ENCODE assay signal across 12 cellular contexts in the genomic region with DNA sequence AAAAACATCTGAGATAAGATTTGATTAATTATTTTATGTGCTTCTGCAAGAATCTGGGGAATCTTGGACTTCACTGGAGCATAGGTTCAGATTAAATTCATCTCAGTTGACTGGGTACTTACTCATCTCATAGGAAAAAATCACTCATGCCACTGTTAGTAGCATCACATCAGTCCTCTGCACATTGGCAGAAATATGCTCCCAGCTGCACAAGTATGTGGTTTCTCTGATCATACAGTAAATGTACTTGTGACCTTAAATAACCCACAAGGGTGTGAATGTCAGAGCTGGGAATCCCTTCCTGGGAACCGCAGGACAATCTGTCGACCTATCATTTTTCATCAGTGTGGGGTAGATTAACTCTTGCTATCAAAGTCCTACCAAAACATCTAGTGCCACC.
DNase-seq lines count a peak whose midpoint lies in the region; ATAC-seq and TF ChIP-seq lines count a peak whose summit lies in the region.
"Had no signal": no experiment of that assay in that cellular context is flagged by ENCODE, and none has a peak within 500 bp of the region (broad histone marks: within the 10 kb centered on the region; RNA-seq: fewer than 3 reads in every experiment).

No MANE protein-coding gene starts in this region.

- no peaks in the 10 kb centered on the region for H3K79me2 ChIP-seq in fibroblast of lung (ENCODE audit: control insufficient read depth, insufficient read depth, low read length)

- H3K9me3 ChIP-seq in fibroblast of lung (ENCODE audit: control insufficient read depth, insufficient read depth, low read depth, low read length) (no peaks in the 10 kb centered on the region), psoas muscle (no peaks in the 10 kb centered on the region), T-helper 17 cell (ENCODE audit: control insufficient read depth, low read length, poor library complexity, severe bottlenecking) (no peaks in the 10 kb centered on the region)

- H3K27ac ChIP-seq in fibroblast of lung (ENCODE audit: insufficient read depth, low read length) (no peak overlapping the region), psoas muscle (no peak overlapping the region)
- H3K27ac ChIP-seq: PC-9, VCaP had no signal

- WGBS in psoas muscle, 3 donors: 16 to 25% (median 17%) methylated on average over 2 of the region's 2 CpGs

- no peak overlapping the region for H3K27ac Mint-ChIP-seq in T-helper 17 cell
- H3K27ac Mint-ChIP-seq: nephron had no signal

- H3K4me1 ChIP-seq in fibroblast of lung (ENCODE audit: control insufficient read depth, extremely low read depth, insufficient read depth, low read length) (peaks cover 6% of the 10 kb centered on the region), psoas muscle (no peaks in the 10 kb centered on the region)

- no peaks in the 10 kb centered on the region for H3K36me3 Mint-ChIP-seq in T-helper 17 cell (ENCODE audit: low read depth)

- H3K4me1 Mint-ChIP-seq in T-helper 17 cell: no peaks in the 10 kb centered on the region
- H3K4me1 Mint-ChIP-seq: nephron had no signal

- H3K4me2 ChIP-seq in fibroblast of lung (ENCODE audit: extremely low read depth, insufficient read depth, low read length): no peak overlapping the region
- H3K4me2 ChIP-seq: PC-9 had no signal

- intact Hi-C loops in psoas muscle (cut with DNase I): no loop called here

- in situ Hi-C loops in ACHN (cut with HindIII; ENCODE audit: low pct_ligation_motif_present, low pct_unique_long_range_greater_than_20kb, low sequenced_read_pairs): no loop called here

- H2AFZ ChIP-seq in fibroblast of lung (ENCODE audit: low read length): no peak overlapping the region
- H2AFZ ChIP-seq: PC-9 had no signal

- no peaks in the 10 kb centered on the region for H4K20me1 ChIP-seq in fibroblast of lung (ENCODE audit: control insufficient read depth, extremely low read depth, insufficient read depth, low read length)

- no peak overlapping the region for H3K4me3 Mint-ChIP-seq in T-helper 17 cell
- H3K4me3 Mint-ChIP-seq: nephron had no signal

- no peaks in the 10 kb centered on the region for H3K36me3 ChIP-seq in fibroblast of lung (ENCODE audit: control insufficient read depth, insufficient read depth, low read length)
- no peaks in the 10 kb centered on the region for H3K36me3 ChIP-seq in psoas muscle (ENCODE audit: insufficient read depth in 1 of 2, low read depth in 1 of 2)

- ATAC-seq in psoas muscle (no peak), T-helper 17 cell (no peak)

- no peaks in the 10 kb centered on the region for H3K27me3 ChIP-seq in fibroblast of lung (ENCODE audit: control insufficient read depth, insufficient read depth, low read length)
- no peaks in the 10 kb centered on the region for H3K27me3 ChIP-seq in psoas muscle (ENCODE audit: insufficient read depth in 3 of 3, low read length in 2 of 3)

- no peak overlapping the region for H3K4me3 ChIP-seq in fibroblast of lung (replicated peaks in 1 of 4; ENCODE audit: control extremely low read depth in 1 of 4, insufficient read depth in 1 of 4, low read depth in 3 of 4, low read length in 4 of 4)
- no peak overlapping the region for H3K4me3 ChIP-seq in psoas muscle
- H3K4me3 ChIP-seq: PC-9 had no signal

- TF ChIP-seq CTCF in fibroblast of lung (conservative IDR thresholded peaks at IDR 0.05 in 1 of 2, IDR thresholded peaks at IDR 0.05 in 1 of 2; ENCODE audit: low read depth in 1 of 2, low read length in 2 of 2) (no peak), psoas muscle (IDR thresholded peaks at IDR 0.05) (no peak)

- DNase-seq in ACHN (peak; percentile 91), EL (peak; percentile 72), RKO (ENCODE audit: low spot score) (peak; percentile 62), fibroblast of lung (ENCODE audit: low read depth in 2 of 2) (peak; percentile 55 to 96), KG1 (lab: John Stamatoyannopoulos, UW) (no peak), psoas muscle (no peak), CD1c-positive myeloid dendritic cell (ENCODE audit: extremely low spot score) (no peak), T-helper 17 cell (no peak)
- DNase-seq: NCI-H187 treated with DMSO at 0.1 percent for 48 hours, PC-9 had no signal

- no peaks in the 10 kb centered on the region for H3K27me3 Mint-ChIP-seq in T-helper 17 cell

- H3K9ac ChIP-seq in fibroblast of lung (ENCODE audit: insufficient read depth, low read length): no peak overlapping the region

Comparison
In these comparisons a context has a peak if more than half of its experiments do, and no peak if none do; other contexts are left out.
1. DNase-seq: peak in ACHN (single experiment), EL (single experiment), RKO (single experiment) and fibroblast of lung (2 of 2); none in KG1 (single experiment), psoas muscle (0 of 2), CD1c-positive myeloid dendritic cell (single experiment) and T-helper 17 cell (0 of 3).